Comparison of ENCODE assay signal across 14 cellular contexts in genomic region chr15:101689901-101690300, GRCh38. TPM values are rescaled to one million over a fixed set of nuclear protein-coding genes. Genes with fewer than 3 reads are reported as not detected.
A peak's percentile ranks its signal among the peaks of the same experiment; 100 is the strongest.
DNase-seq lines count a peak whose midpoint lies in the region; ATAC-seq, FAIRE-seq and TF ChIP-seq lines count a peak whose summit lies in the region.
"Had no signal": no experiment of that assay in that cellular context is flagged by ENCODE, and none has a peak within 500 bp of the region (broad histone marks: within the 10 kb centered on the region; RNA-seq: fewer than 3 reads in every experiment).

No MANE protein-coding gene starts in this region.

- TF ChIP-seq CTCF in HFFc6 (IDR thresholded peaks at IDR 0.05), result no peak
- TF ChIP-seq CTCF in astrocyte (IDR thresholded peaks at IDR 0.05; ENCODE audit: insufficient read depth, low read depth, low read length), result no peak

- POLR2A ChIA-PET in activated CD4-positive, alpha-beta T cell treated with anti-CD3 and anti-CD28 coated beads for 36 hours (lab: Charles Lee), result no interaction called here

- no peaks in the 10 kb centered on the region for H4K20me1 ChIP-seq in astrocyte (ENCODE audit: insufficient read depth, low read length)

- no peaks in the 10 kb centered on the region for H3K9me3 Mint-ChIP-seq in activated CD4-positive, alpha-beta T cell treated with anti-CD3 and anti-CD28 coated beads for 36 hours (ENCODE audit: low read depth)
- H3K9me3 Mint-ChIP-seq in HFFc6 (no peaks in the 10 kb centered on the region), astrocyte (ENCODE audit: unreplicated experiment) (no peaks in the 10 kb centered on the region)

- H3K27me3 ChIP-seq in astrocyte (ENCODE audit: insufficient read depth, low read length), result no peaks in the 10 kb centered on the region
- H3K27me3 ChIP-seq: tibial nerve had no signal

- no peak overlapping the region for H3K4me2 ChIP-seq in astrocyte (ENCODE audit: low read length)

- no peaks in the 10 kb centered on the region for H3K27me3 Mint-ChIP-seq in activated CD4-positive, alpha-beta T cell treated with anti-CD3 and anti-CD28 coated beads for 36 hours
- no peaks in the 10 kb centered on the region for H3K27me3 Mint-ChIP-seq in HFFc6 (ENCODE audit: insufficient read depth)
- no peaks in the 10 kb centered on the region for H3K27me3 Mint-ChIP-seq in astrocyte (ENCODE audit: low read depth, unreplicated experiment)
- H3K27me3 Mint-ChIP-seq: T-helper 17 cell had no signal

- H3K9ac ChIP-seq in astrocyte (ENCODE audit: low read length), result no peak overlapping the region

- H2AFZ ChIP-seq in astrocyte (ENCODE audit: low read depth, low read length), result no peak overlapping the region

- H3K36me3 Mint-ChIP-seq in activated CD4-positive, alpha-beta T cell treated with anti-CD3 and anti-CD28 coated beads for 36 hours (ENCODE audit: low read depth), result peaks cover 31% of the 10 kb centered on the region
- H3K36me3 Mint-ChIP-seq in HFFc6 (ENCODE audit: low read depth), result peaks cover 15% of the 10 kb centered on the region
- peaks cover 16% of the 10 kb centered on the region for H3K36me3 Mint-ChIP-seq in astrocyte (ENCODE audit: low read depth, unreplicated experiment)

- CTCF ChIA-PET in activated CD4-positive, alpha-beta T cell treated with anti-CD3 and anti-CD28 coated beads for 36 hours (lab: Charles Lee), result no interaction called here

- peak; percentile 81 for ATAC-seq in activated CD4-positive, alpha-beta T cell treated with anti-CD3 and anti-CD28 coated beads for 36 hours
- ATAC-seq in GM19035 (IDR thresholded peaks at IDR 0.05; ENCODE audit: unreplicated experiment), result no peak
- ATAC-seq: lower lobe of right lung, Panc1, T-helper 17 cell had no signal

- no peaks in the 10 kb centered on the region for H3K79me2 ChIP-seq in astrocyte (ENCODE audit: insufficient read depth, low read length)

- H3K36me3 ChIP-seq in astrocyte (ENCODE audit: insufficient read depth, low read length), result peaks cover 11% of the 10 kb centered on the region

- peak; percentile 54 for DNase-seq in activated CD4-positive, alpha-beta T cell treated with anti-CD3 and anti-CD28 coated beads for 36 hours
- no peak for DNase-seq in activated CD4-positive, alpha-beta T cell treated with anti-CD3 and anti-CD28 coated beads, Interleukin-2, amount 50 U/mL, for 4 hours
- DNase-seq in HFFc6 (peak; percentile 28), astrocyte (ENCODE audit: low read depth) (peak; percentile 34), occipital lobe (lab: John Stamatoyannopoulos, UW) (peak; percentile 6), GM12892 (ENCODE audit: insufficient read length) (no peak)
- DNase-seq in effector CD4-positive, alpha-beta T cell, result no peak
- DNase-seq: lower lobe of right lung, NCI-H1436, T-helper 17 cell had no signal

- no peak for TF ChIP-seq POLR2A in GM12892 (IDR thresholded peaks at IDR 0.05; ENCODE audit: low read depth, low read length)

- peaks cover 28% of the 10 kb centered on the region for H3K4me1 Mint-ChIP-seq in activated CD4-positive, alpha-beta T cell treated with anti-CD3 and anti-CD28 coated beads for 36 hours
- peaks cover 26% of the 10 kb centered on the region for H3K4me1 Mint-ChIP-seq in HFFc6 (ENCODE audit: low read depth)
- H3K4me1 Mint-ChIP-seq in astrocyte (ENCODE audit: low read depth, unreplicated experiment), result peaks cover 19% of the 10 kb centered on the region
- H3K4me1 Mint-ChIP-seq: T-helper 17 cell had no signal

- H3K4me1 ChIP-seq in astrocyte (ENCODE audit: insufficient read depth, low read length), result peaks cover 5% of the 10 kb centered on the region
- H3K4me1 ChIP-seq: lower lobe of right lung, tibial nerve had no signal

- H3K9me3 ChIP-seq in astrocyte (ENCODE audit: insufficient read depth, low read depth, low read length), result no peaks in the 10 kb centered on the region
- H3K9me3 ChIP-seq: lower lobe of right lung, tibial nerve had no signal

- intact Hi-C loops in activated CD4-positive, alpha-beta T cell treated with anti-CD3 and anti-CD28 coated beads for 36 hours (cut with DNase I, micrococcal nuclease), result no loop called here

- H3K27ac Mint-ChIP-seq in activated CD4-positive, alpha-beta T cell treated with anti-CD3 and anti-CD28 coated beads for 36 hours, result no peak overlapping the region
- H3K27ac Mint-ChIP-seq in HFFc6 (no peak overlapping the region), astrocyte (ENCODE audit: unreplicated experiment) (peak overlapping the region; percentile 75)
- H3K27ac Mint-ChIP-seq: T-helper 17 cell had no signal

- no peak overlapping the region for H3K27ac ChIP-seq in astrocyte (ENCODE audit: low read depth, low read length)
- H3K27ac ChIP-seq: lower lobe of right lung, tibial nerve had no signal

- no peak overlapping the region for H3K4me3 ChIP-seq in astrocyte (ENCODE audit: insufficient read depth, low read depth, low read length)
- H3K4me3 ChIP-seq: lower lobe of right lung, tibial nerve had no signal

- no peak for FAIRE-seq in astrocyte (lab: Jason Lieb, UNC)
- FAIRE-seq in GM12892 (lab: Jason Lieb, UNC), result no peak
- FAIRE-seq: A204.1 had no signal

- H3K4me3 Mint-ChIP-seq in activated CD4-positive, alpha-beta T cell treated with anti-CD3 and anti-CD28 coated beads for 36 hours, result no peak overlapping the region
- H3K4me3 Mint-ChIP-seq in HFFc6 (no peak overlapping the region), astrocyte (ENCODE audit: unreplicated experiment) (no peak overlapping the region)
- H3K4me3 Mint-ChIP-seq: T-helper 17 cell had no signal

RNA-seq across cellular contexts. Expression of gene TARS3, which starts 34.4 kb away (rescaled TPM):
- 10 to 100 TPM in 1 of 2 experiments, 1 to 10 TPM in 1; 9.3 to 10.3 TPM for total RNA-seq in activated CD4-positive, alpha-beta T cell treated with anti-CD3 and anti-CD28 coated beads for 36 hours
- total RNA-seq in HFFc6 (2021; fragmentation: NEBNext Ultra II Directional; extraction: Animal tissue kit (Norgen Biotek cat#: 25700)), result 1 to 10 TPM; 6.7 to 9.1 (median 7.8) TPM
- total RNA-seq in astrocyte (15.7 and 16.3 TPM in 2 replicates), occipital lobe (34.9 TPM)
- 2.9 TPM for polyA plus RNA-seq in GM12892 (2012; ENCODE audit: missing spikeins)

RNA-seq across cellular contexts. Expression of gene TM2D3, which starts 37.7 kb away (rescaled TPM):
- total RNA-seq in activated CD4-positive, alpha-beta T cell treated with anti-CD3 and anti-CD28 coated beads for 36 hours, result 10 to 100 TPM; 34.3 to 35.9 TPM
- 10 to 100 TPM; 31.4 to 35.9 (median 32.5) TPM for total RNA-seq in HFFc6 (2021; fragmentation: NEBNext Ultra II Directional; extraction: Animal tissue kit (Norgen Biotek cat#: 25700))
- total RNA-seq in astrocyte, result 28.1 and 31.8 TPM in 2 replicates
- total RNA-seq in occipital lobe, result 85.3 TPM
- 53.9 TPM for polyA plus RNA-seq in GM12892 (2012; ENCODE audit: missing spikeins)

Comparison
In these comparisons a context has a peak if more than half of its experiments do, and no peak if none do; other contexts are left out.
1. DNase-seq: peak in activated CD4-positive, alpha-beta T cell treated with anti-CD3 and anti-CD28 coated beads for 36 hours (single experiment), HFFc6 (single experiment), astrocyte (single experiment) and occipital lobe (single experiment); none in activated CD4-positive, alpha-beta T cell treated with anti-CD3 and anti-CD28 coated beads, Interleukin-2, amount 50 U/mL, for 4 hours (0 of 2), effector CD4-positive, alpha-beta T cell (single experiment) and GM12892 (single experiment).